ENCODE assay signal across 16 cellular contexts in the genomic region with DNA sequence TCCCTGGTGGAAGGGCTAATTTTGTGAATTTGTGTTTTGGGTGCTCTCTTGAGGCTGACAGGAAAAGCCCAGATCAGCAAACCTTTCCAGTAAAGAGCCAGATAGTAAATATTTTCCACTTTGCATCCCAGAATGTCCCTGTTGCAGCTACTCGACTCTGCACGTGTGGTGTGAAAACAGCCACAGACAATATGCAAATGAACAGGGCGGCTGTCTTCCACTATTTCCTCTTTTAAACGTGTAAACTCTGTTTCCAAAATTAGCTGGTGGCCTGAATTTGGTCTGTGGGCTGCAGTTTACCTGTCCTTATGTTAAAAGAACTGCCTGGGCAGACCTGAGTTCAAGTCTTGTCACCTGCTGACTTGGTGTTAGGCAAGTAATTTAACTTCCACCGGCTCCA.
DNase-seq lines count a peak whose midpoint lies in the region; ATAC-seq and FAIRE-seq lines count a peak whose summit lies in the region.
"Had no signal": no experiment of that assay in that cellular context is flagged by ENCODE, and none has a peak within 500 bp of the region (broad histone marks: within the 10 kb centered on the region; RNA-seq: fewer than 3 reads in every experiment).

No MANE protein-coding gene starts in this region.

- no peaks in the 10 kb centered on the region for H3K36me3 ChIP-seq in trophoblast cell (ENCODE audit: control insufficient read depth in 1 of 2, insufficient read depth in 2 of 2, low read length in 2 of 2)
- H3K36me3 ChIP-seq: cardiac muscle cell, spleen had no signal

- no peaks in the 10 kb centered on the region for H3K27me3 ChIP-seq in trophoblast cell (ENCODE audit: insufficient read depth, low read length)
- H3K27me3 ChIP-seq: cardiac muscle cell, spleen had no signal

- no peak overlapping the region for H4K8ac ChIP-seq in trophoblast cell (ENCODE audit: low read depth, low read length)

- H2BK5ac ChIP-seq in trophoblast cell (ENCODE audit: low read depth, low read length, poor library complexity) = no peak overlapping the region

- H2BK12ac ChIP-seq in trophoblast cell (ENCODE audit: low read length) = peak overlapping the region; percentile 54

- no peak overlapping the region for H3K9ac ChIP-seq in trophoblast cell (ENCODE audit: low read length)

- WGBS in trophoblast cell (ENCODE audit: extremely low coverage, insufficient coverage, insufficient read length) = no CpG with 5 or more reads among the region's 5 CpGs

- no peaks in the 10 kb centered on the region for H3K9me3 ChIP-seq in trophoblast cell (ENCODE audit: insufficient read depth, low read depth, low read length)
- H3K9me3 ChIP-seq: spleen had no signal

- no peak overlapping the region for H3K4ac ChIP-seq in trophoblast cell (ENCODE audit: low read depth, low read length)

- H3K18ac ChIP-seq in trophoblast cell (ENCODE audit: low read length) = peak overlapping the region; percentile 35

- no peak overlapping the region for H3K4me3 ChIP-seq in trophoblast cell (ENCODE audit: low read depth, low read length)
- H3K4me3 ChIP-seq: cardiac muscle cell, spleen had no signal

- H2BK120ac ChIP-seq in trophoblast cell (ENCODE audit: insufficient read depth, low read length, poor library complexity) = peak overlapping the region; percentile 58

- H4K12ac ChIP-seq in trophoblast cell (ENCODE audit: low read depth, low read length) = no peak overlapping the region

- no peak overlapping the region for H2AFZ ChIP-seq in trophoblast cell (ENCODE audit: insufficient read depth, low read length, poor library complexity)

- H3K79me1 ChIP-seq in trophoblast cell (ENCODE audit: low read length) = peaks cover 4% of the 10 kb centered on the region

- H3K4me2 ChIP-seq in trophoblast cell (ENCODE audit: low read length) = no peak overlapping the region

- no peak overlapping the region for H3K27ac ChIP-seq in trophoblast cell (ENCODE audit: low read depth, low read length)
- H3K27ac ChIP-seq: cardiac muscle cell had no signal

- FAIRE-seq in GM19239 (lab: Jason Lieb, UNC) = peak; percentile 64
- FAIRE-seq: G401.6 had no signal

- H3K79me2 ChIP-seq in trophoblast cell (ENCODE audit: control insufficient read depth, insufficient read depth, low read length, poor library complexity) = no peaks in the 10 kb centered on the region

- H3K4me1 ChIP-seq in trophoblast cell (ENCODE audit: control insufficient read depth in 1 of 2, insufficient read depth in 2 of 2, low read length in 2 of 2) = peaks cover 8 to 9% of the 10 kb centered on the region in 2 experiments

- ATAC-seq in HG02571 (IDR thresholded peaks at IDR 0.05; ENCODE audit: unreplicated experiment) (peak; percentile 56), HG03457 (IDR thresholded peaks at IDR 0.05; ENCODE audit: unreplicated experiment) (peak; percentile 59)

- no peak overlapping the region for H4K91ac ChIP-seq in trophoblast cell (ENCODE audit: low read depth, low read length)

- DNase-seq in GM19239 (ENCODE audit: insufficient read length, low spot score) (no peak), trophoblast cell (no peak), COLO668 (lab: John Stamatoyannopoulos, UW; ENCODE audit: unreplicated experiment) (no peak), NCI-H524 (lab: John Stamatoyannopoulos, UW) (no peak), kidney glomerular epithelial cell (lab: John Stamatoyannopoulos, UW) (no peak)
- no peak for DNase-seq in activated CD8-positive, alpha-beta memory T cell treated with anti-CD3 and anti-CD28 coated beads, Interleukin-2, amount 50 U/mL, for 48 hours
- DNase-seq: activated CD4-positive, alpha-beta T cell treated with anti-CD3 and anti-CD28 coated beads for 1 hour; CD4-positive, CD25-positive, alpha-beta regulatory T cell; IMR-90; NCI-H1417 treated with DMSO at 0.1 percent for 48 hours; NCI-H510A; spleen had no signal

- peak overlapping the region; percentile 25 for H3K14ac ChIP-seq in trophoblast cell (ENCODE audit: low read length)

- H3K23ac ChIP-seq in trophoblast cell (ENCODE audit: low read length) = no peak overlapping the region

- no peak overlapping the region for H2AK5ac ChIP-seq in trophoblast cell (ENCODE audit: low read length)
